In the genomic region with DNA sequence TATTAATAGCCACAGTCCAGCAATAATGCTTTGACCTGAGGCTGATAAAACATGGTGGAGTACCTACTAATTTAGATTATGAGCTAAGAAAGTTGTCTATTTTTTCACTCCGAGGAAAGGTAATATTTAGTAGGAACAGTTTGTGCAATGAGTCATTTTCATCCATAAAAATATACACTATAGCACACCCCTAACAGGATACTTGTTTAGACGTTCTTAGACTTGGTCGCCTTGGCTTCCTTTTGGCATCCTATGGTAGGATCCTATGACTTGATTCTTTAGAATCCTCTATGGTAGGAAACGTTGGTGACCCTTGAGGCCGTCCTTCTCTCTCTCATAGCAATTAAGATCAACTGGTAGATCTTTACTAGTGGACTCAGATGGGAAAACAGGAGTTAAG, we compare ENCODE assay signal across 24 cellular contexts.
"Had no signal": no experiment of that assay in that cellular context is flagged by ENCODE, and none has a peak within 500 bp of the region (broad histone marks: within the 10 kb centered on the region; RNA-seq: fewer than 3 reads in every experiment).

No MANE protein-coding gene starts in this region.

- H3K27me3 ChIP-seq: colonic mucosa, dorsolateral prefrontal cortex, esophagus squamous epithelium, gastrocnemius medialis, heart right ventricle, left lung had no signal

- FAIRE-seq: islet of Langerhans, keratinocyte had no signal

- H3K4me1 ChIP-seq: colonic mucosa, esophagus squamous epithelium, gastrocnemius medialis, heart right ventricle, left lung, lower lobe of right lung had no signal

- H3K36me3 ChIP-seq: colonic mucosa, esophagus squamous epithelium, gastrocnemius medialis, heart right ventricle, left lung, lower lobe of right lung had no signal

- ATAC-seq: esophagus mucosa, gastrocnemius medialis, heart right ventricle, left cardiac atrium, left lung, left ventricle myocardium superior, lower lobe of right lung, mucosa of descending colon had no signal

- H3K27ac ChIP-seq: colonic mucosa, epithelial cell of prostate, esophagus squamous epithelium, gastrocnemius medialis, heart right ventricle, left lung, lower lobe of right lung had no signal

- H3K9me3 ChIP-seq: colonic mucosa, gastrocnemius medialis had no signal

- H3K4me3 ChIP-seq: colonic mucosa, dorsolateral prefrontal cortex, esophagus squamous epithelium, gastrocnemius medialis, heart right ventricle, left lung, lower lobe of right lung, mucosa of descending colon had no signal

- DNase-seq: colonic mucosa; cortex of kidney; dorsolateral prefrontal cortex; effector CD4-positive, alpha-beta T cell; effector memory CD4-positive, alpha-beta T cell; erythroblast; esophagus squamous epithelium; foreskin fibroblast; foreskin melanocyte; gastrocnemius medialis; glutamatergic neuron; head of caudate nucleus; heart right ventricle; hippocampal formation; left cardiac atrium; left lung; left ventricle myocardium superior; lower lobe of right lung; mesenchymal stem cell; mucosa of descending colon had no signal
